In genomic region chr21:41611966-41612606, GRCh38 we compare ENCODE assay signal across 10 cellular contexts.
DNase-seq lines count a peak whose midpoint lies in the region; ATAC-seq and TF ChIP-seq lines count a peak whose summit lies in the region.
"Had no signal": no experiment of that assay in that cellular context is flagged by ENCODE, and none has a peak within 500 bp of the region (broad histone marks: within the 10 kb centered on the region; RNA-seq: fewer than 3 reads in every experiment).

No MANE protein-coding gene starts in this region.

- no peaks in the 10 kb centered on the region for H3K9me3 Mint-ChIP-seq in nephron
- H3K9me3 Mint-ChIP-seq: central memory CD8-positive, alpha-beta T cell had no signal

- H3K27ac ChIP-seq in DND-41 (ENCODE audit: low read length) (peak overlapping the region; percentile 60), breast epithelium (peak overlapping the region; percentile 93 to 95)
- H3K27ac ChIP-seq: HL-60 had no signal

- intact Hi-C loops in breast epithelium (cut with DNase I; ENCODE audit: low total_unique reads): loop anchor here (5.0 kb wide), 1 partner anchor 165 kb away; no protein-coding TSS in a partner anchor
- intact Hi-C loops in Right ventricle myocardium superior (cut with DNase I): loop anchor here (2.0 to 10.0 kb wide), 2 partner anchors 167 to 503 kb away; no protein-coding TSS in a partner anchor

- H2AFZ ChIP-seq in DND-41 (ENCODE audit: low read depth, low read length): peak overlapping the region; percentile 63

- DNase-seq in DND-41 (peak; percentile 30), NCI-H1105 treated with DMSO at 0.1 percent for 48 hours (lab: John Stamatoyannopoulos, UW) (peak; percentile 59), breast epithelium (ENCODE audit: low spot score in 2 of 2) (peak in 1 of 2 donors; percentile 59), NCI-H446 (lab: John Stamatoyannopoulos, UW) (no peak), Right ventricle myocardium superior (no peak), OCI-M2 (lab: John Stamatoyannopoulos, UW; ENCODE audit: unreplicated experiment) (no peak)

- no peaks in the 10 kb centered on the region for H4K20me1 ChIP-seq in DND-41 (ENCODE audit: insufficient read depth, low read length)

- H3K27me3 Mint-ChIP-seq in nephron (ENCODE audit: low read depth): peaks cover 38% of the 10 kb centered on the region

- H3K27ac Mint-ChIP-seq in nephron: peak overlapping the region; percentile 37 to 53 (median 43)

- H3K9me3 ChIP-seq in DND-41 (ENCODE audit: insufficient read depth, low read length, severe bottlenecking): no peaks in the 10 kb centered on the region
- no peaks in the 10 kb centered on the region for H3K9me3 ChIP-seq in breast epithelium

- H3K36me3 Mint-ChIP-seq in nephron (ENCODE audit: low read depth): no peaks in the 10 kb centered on the region

- H3K36me3 ChIP-seq in DND-41 (ENCODE audit: insufficient read depth, low read length) (no peaks in the 10 kb centered on the region), breast epithelium (no peaks in the 10 kb centered on the region)

- no peak overlapping the region for H3K4me3 Mint-ChIP-seq in nephron
- H3K4me3 Mint-ChIP-seq: central memory CD8-positive, alpha-beta T cell had no signal

- no peak overlapping the region for H3K4me2 ChIP-seq in DND-41 (ENCODE audit: insufficient read depth, low read length)

- TF ChIP-seq CTCF in DND-41 (IDR thresholded peaks at IDR 0.05; ENCODE audit: borderline replicate concordance, extremely low read depth, low read length, poor library complexity, severe bottlenecking) (peak; percentile 14), breast epithelium (IDR thresholded peaks at IDR 0.05) (no peak), nephron (IDR thresholded peaks at IDR 0.05; ENCODE audit: unreplicated experiment in 3 of 3) (no peak)

- H3K27me3 ChIP-seq in DND-41 (ENCODE audit: insufficient read depth, low read length, poor library complexity) (no peaks in the 10 kb centered on the region), breast epithelium (no peaks in the 10 kb centered on the region)

- ATAC-seq in DND-41 (ENCODE audit: insufficient read depth, low read depth) (peak; percentile 44; the same call in 1 of the 3 replicates), GM19023 (IDR thresholded peaks at IDR 0.05; ENCODE audit: unreplicated experiment) (no peak), Right ventricle myocardium superior (ENCODE audit: poor library complexity) (no peak)

- H3K79me2 ChIP-seq in DND-41 (ENCODE audit: insufficient read depth, low read length): no peaks in the 10 kb centered on the region

- H3K9ac ChIP-seq in DND-41 (ENCODE audit: low read depth, low read length): peak overlapping the region; percentile 44; the same call in 1 of the 2 replicates

- peaks cover 50% of the 10 kb centered on the region for H3K4me1 Mint-ChIP-seq in nephron
- H3K4me1 Mint-ChIP-seq: central memory CD8-positive, alpha-beta T cell had no signal

- no peak overlapping the region for H3K4me3 ChIP-seq in DND-41 (ENCODE audit: low read depth in 1 of 2, low read length in 2 of 2)
- H3K4me3 ChIP-seq in breast epithelium: peak overlapping the region in 1 of 3 donors; percentile 31

- peaks cover 52% of the 10 kb centered on the region for H3K4me1 ChIP-seq in DND-41 (ENCODE audit: insufficient read depth, low read length)
- peaks cover 23 to 26% of the 10 kb centered on the region in 2 donors for H3K4me1 ChIP-seq in breast epithelium

- no peak for TF ChIP-seq POLR2A in breast epithelium (IDR thresholded peaks at IDR 0.05)

Comparison
In these comparisons a context has a peak if more than half of its experiments do, and no peak if none do; other contexts are left out.
1. DNase-seq: peak in DND-41 (single experiment) and NCI-H1105 treated with DMSO at 0.1 percent for 48 hours (single experiment); none in NCI-H446 (0 of 2), Right ventricle myocardium superior (single experiment) and OCI-M2 (single experiment).